21 cellular contexts compared by ENCODE assay signal in genomic region chr22:49230194-49230577, GRCh38.
DNase-seq lines count a peak whose midpoint lies in the region; ATAC-seq and TF ChIP-seq lines count a peak whose summit lies in the region.
"Had no signal": no experiment of that assay in that cellular context is flagged by ENCODE, and none has a peak within 500 bp of the region (broad histone marks: within the 10 kb centered on the region; RNA-seq: fewer than 3 reads in every experiment).

No MANE protein-coding gene starts in this region.

- CTCF ChIA-PET in activated naive CD4-positive, alpha-beta T cell treated with anti-CD3 and anti-CD28 coated beads, Interleukin-2, amount 10 ng/mL, durations not matched to agents 7 days and 5 days (lab: Charles Lee), result no interaction called here

- H3K9me3 ChIP-seq in suprapubic skin, result no peaks in the 10 kb centered on the region
- H3K9me3 ChIP-seq: right lobe of liver had no signal

- DNase-seq in activated naive CD4-positive, alpha-beta T cell treated with anti-CD3 and anti-CD28 coated beads, Interleukin-2, amount 10 ng/mL, durations not matched to agents 7 days and 5 days, result peak; percentile 27
- no peak for DNase-seq in activated naive CD4-positive, alpha-beta T cell (lab: John Stamatoyannopoulos, UW)
- DNase-seq in RKO (ENCODE audit: low spot score) (peak; percentile 2), iPS-NIHi7 (ENCODE audit: extremely low spot score) (peak; percentile 82), suprapubic skin (ENCODE audit: low spot score in 2 of 2) (peak; percentile 33 to 40), T-helper 1 cell (no peak)
- DNase-seq: activated gamma-delta T cell treated with Interleukin-2 at 50 U/mL for 16 hours; CD8-positive, alpha-beta memory T cell; cortex of kidney; GF-D8; immature natural killer cell; NCI-H2029 treated with DMSO at 0.1 percent for 48 hours; NCI-H524; nucleus accumbens; PC-9; stimulated activated CD4-positive, alpha-beta T cell treated with anti-CD3 and anti-CD28 coated beads, Interleukin-1b, Interleukin-23, amount 100 ng/mL, for 48 hours had no signal

- no peak overlapping the region for H3K27ac Mint-ChIP-seq in activated naive CD4-positive, alpha-beta T cell treated with anti-CD3 and anti-CD28 coated beads, Interleukin-2, amount 10 ng/mL, durations not matched to agents 7 days and 5 days
- H3K27ac Mint-ChIP-seq: CD8-positive, alpha-beta memory T cell; immature natural killer cell; mesothelial cell of epicardium had no signal

- peaks cover 11% of the 10 kb centered on the region for H3K27me3 ChIP-seq in suprapubic skin
- H3K27me3 ChIP-seq: right lobe of liver had no signal

- H3K4me3 ChIP-seq in suprapubic skin, result no peak overlapping the region
- H3K4me3 ChIP-seq: PC-9, right lobe of liver had no signal

- H3K27ac ChIP-seq in suprapubic skin, result no peak overlapping the region
- H3K27ac ChIP-seq: PC-9, right lobe of liver, VCaP had no signal

- H3K9me3 Mint-ChIP-seq in activated naive CD4-positive, alpha-beta T cell treated with anti-CD3 and anti-CD28 coated beads, Interleukin-2, amount 10 ng/mL, durations not matched to agents 7 days and 5 days, result no peaks in the 10 kb centered on the region
- H3K9me3 Mint-ChIP-seq: CD8-positive, alpha-beta memory T cell; immature natural killer cell; mesothelial cell of epicardium had no signal

- 43% methylated on average over 3 of the region's 3 CpGs for WGBS in suprapubic skin

- H3K36me3 ChIP-seq in suprapubic skin, result no peaks in the 10 kb centered on the region
- H3K36me3 ChIP-seq: right lobe of liver had no signal

- no peaks in the 10 kb centered on the region for H3K4me1 ChIP-seq in suprapubic skin
- H3K4me1 ChIP-seq: right lobe of liver had no signal

- no peak for TF ChIP-seq CTCF in suprapubic skin (IDR thresholded peaks at IDR 0.05)

- no peaks in the 10 kb centered on the region for H3K4me1 Mint-ChIP-seq in activated naive CD4-positive, alpha-beta T cell treated with anti-CD3 and anti-CD28 coated beads, Interleukin-2, amount 10 ng/mL, durations not matched to agents 7 days and 5 days
- H3K4me1 Mint-ChIP-seq: CD8-positive, alpha-beta memory T cell; immature natural killer cell; mesothelial cell of epicardium had no signal

- TF ChIP-seq EP300 in suprapubic skin (IDR thresholded peaks at IDR 0.05), result no peak

- no peaks in the 10 kb centered on the region for H3K36me3 Mint-ChIP-seq in activated naive CD4-positive, alpha-beta T cell treated with anti-CD3 and anti-CD28 coated beads, Interleukin-2, amount 10 ng/mL, durations not matched to agents 7 days and 5 days
- H3K36me3 Mint-ChIP-seq: CD8-positive, alpha-beta memory T cell; immature natural killer cell; mesothelial cell of epicardium had no signal

- no peak for TF ChIP-seq POLR2A in suprapubic skin (IDR thresholded peaks at IDR 0.05)

- ATAC-seq in GM21717 (IDR thresholded peaks at IDR 0.05; ENCODE audit: unreplicated experiment) (no peak), HG03159 (IDR thresholded peaks at IDR 0.05; ENCODE audit: unreplicated experiment) (no peak)
- ATAC-seq: right lobe of liver had no signal

- H3K4me3 Mint-ChIP-seq in activated naive CD4-positive, alpha-beta T cell treated with anti-CD3 and anti-CD28 coated beads, Interleukin-2, amount 10 ng/mL, durations not matched to agents 7 days and 5 days, result no peak overlapping the region
- H3K4me3 Mint-ChIP-seq: CD8-positive, alpha-beta memory T cell; immature natural killer cell; mesothelial cell of epicardium had no signal

- no peaks in the 10 kb centered on the region for H3K27me3 Mint-ChIP-seq in activated naive CD4-positive, alpha-beta T cell treated with anti-CD3 and anti-CD28 coated beads, Interleukin-2, amount 10 ng/mL, durations not matched to agents 7 days and 5 days

Comparison
In these comparisons a context has a peak if more than half of its experiments do, and no peak if none do; other contexts are left out.
1. DNase-seq: peak in activated naive CD4-positive, alpha-beta T cell treated with anti-CD3 and anti-CD28 coated beads, Interleukin-2, amount 10 ng/mL, durations not matched to agents 7 days and 5 days (single experiment), RKO (single experiment), iPS-NIHi7 (single experiment) and suprapubic skin (2 of 2); none in activated naive CD4-positive, alpha-beta T cell (0 of 4) and T-helper 1 cell (0 of 5).